8 cellular contexts compared by ENCODE assay signal in the genomic region with DNA sequence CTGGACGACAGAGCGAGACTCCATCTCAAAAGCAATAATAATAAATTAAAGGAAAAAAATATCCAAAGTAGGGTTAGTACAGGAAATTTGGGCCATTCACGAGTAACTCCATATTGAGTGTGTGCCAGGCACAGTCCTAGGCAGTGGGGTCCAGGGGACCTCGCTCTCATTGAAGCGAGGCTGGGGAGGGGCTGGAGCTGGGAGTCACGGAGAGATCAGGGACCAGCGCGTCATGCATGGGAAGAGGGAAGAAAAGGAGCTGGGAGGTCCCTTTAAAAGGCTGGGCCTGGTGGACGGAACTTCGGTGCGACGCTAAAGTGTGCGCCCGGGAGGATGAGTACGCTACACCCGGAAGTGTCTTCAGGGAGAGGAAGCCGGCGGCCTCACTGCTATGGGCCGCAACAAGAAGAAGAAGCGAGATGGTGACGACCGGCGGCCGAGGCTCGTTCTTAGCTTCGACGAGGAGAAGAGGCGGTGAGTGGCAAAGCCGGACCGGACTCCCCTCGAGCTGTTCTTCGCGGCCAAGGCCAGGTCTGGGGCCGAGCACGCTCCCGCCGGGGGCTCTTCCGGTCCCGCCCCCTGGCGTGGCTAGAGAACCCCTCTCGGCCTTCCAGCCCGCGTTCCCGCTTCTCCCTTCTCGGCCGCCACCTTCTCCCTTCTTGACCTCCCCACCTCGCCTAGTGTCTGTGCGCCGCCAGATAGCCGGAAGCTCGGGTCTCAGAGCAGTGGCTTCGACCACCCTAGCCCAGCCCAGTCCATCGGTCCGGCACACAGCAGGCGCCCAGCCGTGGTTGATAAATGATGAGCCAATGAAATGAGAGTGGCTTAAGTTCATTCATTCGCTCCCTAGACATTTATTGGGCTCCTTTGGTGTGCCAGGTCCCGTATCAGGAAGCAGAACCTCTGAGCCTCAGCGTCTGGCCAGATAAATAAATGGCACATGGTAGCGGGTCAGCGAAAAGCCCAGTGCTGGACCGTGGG. TPM values are rescaled to one million over a fixed set of nuclear protein-coding genes. Genes with fewer than 3 reads are reported as not detected.
DNase-seq lines count a peak whose midpoint lies in the region; TF ChIP-seq lines count a peak whose summit lies in the region.

NOL12 (plus strand) TSS at position 342 of the 981 bp plus-strand sequence; CDS start at position 392, 50 bp downstream.

- peak within 1 kb of the TSS; percentile 99 for H3K4me3 ChIP-seq in GM23248
- peak within 1 kb of the TSS; percentile 94 for H3K4me3 ChIP-seq in Loucy (ENCODE audit: low read length, poor library complexity, severe bottlenecking)
- H3K4me3 ChIP-seq in SJSA1: peak within 1 kb of the TSS; percentile 69
- peak within 1 kb of the TSS; percentile 85 to 90 for H3K4me3 ChIP-seq in neuronal stem cell (ENCODE audit: low read length in 2 of 2)

- peak within 1 kb of the TSS; percentile 19 for H3K23ac ChIP-seq in neuronal stem cell (ENCODE audit: low read depth, low read length, poor library complexity)

- peak within 1 kb of the TSS; percentile 74 for H4K8ac ChIP-seq in neuronal stem cell (ENCODE audit: low read depth, low read length)

- peaks cover 6% of the 10 kb centered on the region; the same call in 1 of the 2 replicates for H3K36me3 ChIP-seq in GM23248 (ENCODE audit: low read depth)
- peaks cover 14% of the 10 kb centered on the region; the same call in 1 of the 2 replicates for H3K36me3 ChIP-seq in Loucy (ENCODE audit: insufficient read depth, low read length)
- H3K36me3 ChIP-seq in SJSA1: peaks cover 35% of the 10 kb centered on the region
- peaks cover 18 to 30% of the 10 kb centered on the region in 2 donors for H3K36me3 ChIP-seq in neuronal stem cell (replicated peaks in 1 of 2; ENCODE audit: control insufficient read depth in 2 of 2, insufficient read depth in 2 of 2, low read length in 2 of 2)

- peak within 1 kb of the TSS; percentile 6 for H2AK5ac ChIP-seq in neuronal stem cell (ENCODE audit: low read depth, low read length)

- H3K27ac ChIP-seq in GM23248: peak within 1 kb of the TSS; percentile 40
- H3K27ac ChIP-seq in SJSA1: peak within 1 kb of the TSS; percentile 71
- H3K27ac ChIP-seq in neuronal stem cell (replicated peaks; ENCODE audit: low read length): peak within 1 kb of the TSS; percentile 36
- H3K27ac ChIP-seq in substantia nigra (ENCODE audit: low read depth, low read length, poor library complexity, severe bottlenecking): peak within 1 kb of the TSS; percentile 90

- peak within 1 kb of the TSS; percentile 88 for H3K18ac ChIP-seq in neuronal stem cell (ENCODE audit: low read length)

- no peak within 1 kb of the TSS for H3K14ac ChIP-seq in neuronal stem cell (ENCODE audit: low read length)

- H2AFZ ChIP-seq in GM23248 (peak within 1 kb of the TSS; percentile 92), Loucy (ENCODE audit: low read length) (peak within 1 kb of the TSS; percentile 94), neuronal stem cell (ENCODE audit: low read length) (peak within 1 kb of the TSS; percentile 97)

- H3F3A ChIP-seq in GM23248 (ENCODE audit: insufficient read depth) (peaks cover 1% of the 10 kb centered on the region), Loucy (ENCODE audit: low read depth) (no peaks in the 10 kb centered on the region)

- peaks cover 21% of the 10 kb centered on the region for H3K79me2 ChIP-seq in GM23248 (ENCODE audit: insufficient read depth)
- H3K79me2 ChIP-seq in Loucy (ENCODE audit: insufficient read depth, low read length): peaks cover 29% of the 10 kb centered on the region

- H2BK120ac ChIP-seq in neuronal stem cell (ENCODE audit: low read depth, low read length): no peak within 1 kb of the TSS

- H3K27me3 ChIP-seq in GM23248 (replicated peaks; ENCODE audit: insufficient read depth) (no peaks in the 10 kb centered on the region), Loucy (ENCODE audit: insufficient read depth, low read length, poor library complexity, severe bottlenecking) (no peaks in the 10 kb centered on the region), SJSA1 (replicated peaks) (no peaks in the 10 kb centered on the region), neuronal stem cell (ENCODE audit: control insufficient read depth in 3 of 3, insufficient read depth in 3 of 3, low read depth in 1 of 3, low read length in 3 of 3) (no peaks in the 10 kb centered on the region)

- no peaks in the 10 kb centered on the region for H3K9me3 ChIP-seq in GM23248 (ENCODE audit: low read depth)
- no peaks in the 10 kb centered on the region for H3K9me3 ChIP-seq in Loucy (ENCODE audit: insufficient read depth, low read depth, low read length)
- no peaks in the 10 kb centered on the region for H3K9me3 ChIP-seq in SJSA1 (replicated peaks)
- H3K9me3 ChIP-seq in neuronal stem cell (replicated peaks in 1 of 2; ENCODE audit: control insufficient read depth in 2 of 2, insufficient read depth in 1 of 2, low read depth in 1 of 2, low read length in 2 of 2): no peaks in the 10 kb centered on the region

- H3K9me2 ChIP-seq in GM23248 (ENCODE audit: insufficient read depth) (no peaks in the 10 kb centered on the region), Loucy (replicated peaks; ENCODE audit: low read depth, low read length) (no peaks in the 10 kb centered on the region)

- H3K4ac ChIP-seq in neuronal stem cell (ENCODE audit: low read length): no peak within 1 kb of the TSS

- H3K4me2 ChIP-seq in GM23248 (ENCODE audit: unreplicated experiment): peak within 1 kb of the TSS; percentile 79
- peak within 1 kb of the TSS; percentile 72 for H3K4me2 ChIP-seq in Loucy (ENCODE audit: low read depth, low read length, poor library complexity, severe bottlenecking)
- H3K4me2 ChIP-seq in neuronal stem cell (ENCODE audit: insufficient read depth, low read length, poor library complexity, severe bottlenecking): peak within 1 kb of the TSS; percentile 95

- H4K20me1 ChIP-seq in GM23248 (ENCODE audit: insufficient read depth) (no peaks in the 10 kb centered on the region), Loucy (ENCODE audit: insufficient read depth, low read length, poor library complexity, severe bottlenecking) (no peaks in the 10 kb centered on the region)

- H3K9ac ChIP-seq in GM23248: peak within 1 kb of the TSS; percentile 86
- H3K9ac ChIP-seq in Loucy (ENCODE audit: low read depth, low read length, poor library complexity, severe bottlenecking): peak within 1 kb of the TSS; percentile 94
- H3K9ac ChIP-seq in neuronal stem cell (ENCODE audit: low read depth, low read length, poor library complexity): peak within 1 kb of the TSS; percentile 87

- no peak for TF ChIP-seq CTCF in Loucy (conservative IDR thresholded peaks at IDR 0.05; ENCODE audit: low read length)

- WGBS in GM23248 (ENCODE audit: low coverage in 1 of 2, low lambda C conversion rate in 2 of 2, missing lambda C conversion rate in 2 of 2), 2 experiments: 1% methylated on average over 43 to 57 of the region's 62 CpGs
- no CpG with 5 or more reads among the region's 62 CpGs for WGBS in neuronal stem cell (ENCODE audit: extremely low coverage in 2 of 2, insufficient read length in 2 of 2, insufficient replicate concordance in 1 of 2), 2 donors

- peaks cover 3% of the 10 kb centered on the region for H3K79me1 ChIP-seq in neuronal stem cell (ENCODE audit: low read depth, low read length)

- in situ Hi-C loops in GM23248 (cut with MboI): no loop called here

- H2BK15ac ChIP-seq in neuronal stem cell (ENCODE audit: low read length): no peak within 1 kb of the TSS

- H3K4me1 ChIP-seq in GM23248 (ENCODE audit: insufficient read depth) (no peaks in the 10 kb centered on the region; the same call in none of the 2 replicates), Loucy (ENCODE audit: insufficient read depth, low read length, poor library complexity, severe bottlenecking) (peaks cover 16% of the 10 kb centered on the region), SJSA1 (replicated peaks) (peaks cover 14% of the 10 kb centered on the region), neuronal stem cell (ENCODE audit: control insufficient read depth in 2 of 2, insufficient read depth in 1 of 2, low read depth in 1 of 2, low read length in 2 of 2) (peaks cover 0 to 4% of the 10 kb centered on the region in 2 donors)

- peak within 1 kb of the TSS; percentile 8 for H2BK5ac ChIP-seq in neuronal stem cell (ENCODE audit: low read length)

- no peak within 1 kb of the TSS for H4K91ac ChIP-seq in neuronal stem cell (ENCODE audit: low read depth, low read length, poor library complexity)

- DNase-seq in DMS79 (lab: John Stamatoyannopoulos, UW) (peak; percentile 24), GM23248 (peak; percentile 91), SJSA1 (ENCODE audit: low read depth in 1 of 2, low spot score in 2 of 2) (peak; percentile 84 to 96), foreskin melanocyte (peak; percentile 87), neuronal stem cell (ENCODE audit: low spot score) (peak; percentile 92), substantia nigra (lab: John Stamatoyannopoulos, UW) (peak in 48 of 49 donors; percentile 34 to 85 (median 76))
- peak; percentile 37 to 62 (median 60) for DNase-seq in activated naive CD4-positive, alpha-beta T cell (lab: John Stamatoyannopoulos, UW)

- H2BK12ac ChIP-seq in neuronal stem cell (ENCODE audit: low read length): no peak within 1 kb of the TSS

RNA-seq across cellular contexts. Expression of gene NOL12, which starts in this region (rescaled TPM):
- total RNA-seq in GM23248 (2014; rRNA removed; shearing (Covaris generic)): 4.9 and 19.1 TPM in 2 replicates
- 24.9 and 25.1 TPM in 2 replicates for polyA plus RNA-seq in GM23248 (2016; fragmentation: Nextera tagmentation; extraction: Ambion mirVana)
- total RNA-seq in SJSA1 (2014; rRNA removed; shearing (Covaris generic)): 32.1 and 38.0 TPM in 2 replicates
- polyA plus RNA-seq in neuronal stem cell (2013, experiment 1 of 2): 22.6 TPM
- 19.5 TPM for polyA plus RNA-seq in neuronal stem cell (2013, experiment 2 of 2)

Comparison
In these comparisons a context has a peak if more than half of its experiments do, and no peak if none do; other contexts are left out.
1. Peak in every context shown above with its lines: DNase-seq, H3K4me3 ChIP-seq and H3K27ac ChIP-seq.
2. DNase-seq: peak in every context shown above with its lines; median percentile 92 in neuronal stem cell; 91 in GM23248; 90 in SJSA1; 87 in foreskin melanocyte; 76 in substantia nigra; 60 in activated naive CD4-positive, alpha-beta T cell; 24 in DMS79.
3. H3K27ac ChIP-seq: peak in every context shown above with its lines; median percentile 90 in substantia nigra; 71 in SJSA1; 40 in GM23248; 36 in neuronal stem cell.